14 cellular contexts compared by ENCODE assay signal in genomic region chr2:42755161-42755900, GRCh38. TPM values are rescaled to one million over a fixed set of nuclear protein-coding genes. Genes with fewer than 3 reads are reported as not detected.
DNase-seq lines count a peak whose midpoint lies in the region; FAIRE-seq and TF ChIP-seq lines count a peak whose summit lies in the region.
"Had no signal": no experiment of that assay in that cellular context is flagged by ENCODE, and none has a peak within 500 bp of the region (broad histone marks: within the 10 kb centered on the region; RNA-seq: fewer than 3 reads in every experiment).

No MANE protein-coding gene starts in this region.

- FAIRE-seq in GM12891 (lab: Jason Lieb, UNC) (no peak), small intestine (lab: Jason Lieb, UNC) (no peak)
- FAIRE-seq: K562, RCC 7860 had no signal

- WGBS in small intestine, 3 donors = 80 to 83% (median 80%) methylated on average over 15 of the region's 15 CpGs

- H3K27me3 ChIP-seq in NT2/D1 (ENCODE audit: insufficient read depth, insufficient read length) (no peaks in the 10 kb centered on the region), small intestine (ENCODE audit: control insufficient read depth in 2 of 2, insufficient read depth in 2 of 2, low read length in 2 of 2) (no peaks in the 10 kb centered on the region)

- peak overlapping the region; percentile 50 for H3K9ac ChIP-seq in NT2/D1 (ENCODE audit: insufficient read length, low read depth)

- H3K36me3 Mint-ChIP-seq in mesothelial cell of epicardium = peaks cover 12% of the 10 kb centered on the region

- no peaks in the 10 kb centered on the region for H3K27me3 Mint-ChIP-seq in mesothelial cell of epicardium (ENCODE audit: low read depth)

- H3K4me3 Mint-ChIP-seq in mesothelial cell of epicardium = no peak overlapping the region

- TF ChIP-seq CTCF in foreskin fibroblast (IDR thresholded peaks at IDR 0.05; ENCODE audit: low read depth, low read length) (no peak), mesothelial cell of epicardium (IDR thresholded peaks at IDR 0.05; ENCODE audit: unreplicated experiment) (no peak)

- H3K4me1 ChIP-seq in NT2/D1 (ENCODE audit: insufficient read depth, insufficient read length) (peaks cover 11% of the 10 kb centered on the region), small intestine (ENCODE audit: control insufficient read depth in 2 of 2, insufficient read depth in 1 of 2, low read depth in 1 of 2, low read length in 1 of 2) (no peaks in the 10 kb centered on the region)

- no peak overlapping the region for H3K27ac Mint-ChIP-seq in mesothelial cell of epicardium

- DNase-seq in GM12891 (ENCODE audit: insufficient read length, low spot score) = no peak
- DNase-seq in NT2/D1 (ENCODE audit: low read depth, low spot score) = no peak
- DNase-seq in foreskin fibroblast = peak; percentile 63 to 83
- peak; percentile 20 for DNase-seq in small intestine
- no peak for DNase-seq in dermis blood vessel endothelial cell
- no peak for DNase-seq in HPDE6-E6E7 (ENCODE audit: extremely low spot score)
- DNase-seq in mesothelial cell of epicardium (ENCODE audit: low spot score in 2 of 2, unreplicated experiment in 2 of 2) = no peak
- no peak for DNase-seq in HCEC 1CT
- DNase-seq: foreskin melanocyte, GOT3, NCI-H2081 had no signal

- no peaks in the 10 kb centered on the region for H3K36me3 ChIP-seq in NT2/D1 (ENCODE audit: insufficient read depth, insufficient read length, low read length)
- peaks cover 0 to 2% of the 10 kb centered on the region in 2 donors for H3K36me3 ChIP-seq in small intestine (ENCODE audit: control insufficient read depth in 2 of 2, insufficient read depth in 2 of 2, low read length in 2 of 2)

- no peak for TF ChIP-seq POLR2A in GM12891 (IDR thresholded peaks at IDR 0.05; ENCODE audit: low read depth, low read length)

- H3K9me3 ChIP-seq in NT2/D1 (ENCODE audit: insufficient read depth, low read length) (no peaks in the 10 kb centered on the region), small intestine (ENCODE audit: control insufficient read depth, low read depth) (no peaks in the 10 kb centered on the region)

- peaks cover under 1% of the 10 kb centered on the region for H3K9me3 Mint-ChIP-seq in mesothelial cell of epicardium
- H3K9me3 Mint-ChIP-seq: activated T-helper 2 cell treated with anti-CD3 and anti-CD28 coated beads, Interferon-gamma antibody, Interleukin-2, Interleukin-4, amounts not matched to agents 10 μg/mL and 5 μg/mL and 100 μg/mL, durations not matched to agents 14 hours and 24 hours and 36 hours had no signal

- H3K4me1 Mint-ChIP-seq in mesothelial cell of epicardium = peaks cover 8% of the 10 kb centered on the region

- no peak overlapping the region for H3K27ac ChIP-seq in small intestine (ENCODE audit: low read depth in 1 of 2, low read length in 1 of 2)

- H3K4me3 ChIP-seq in NT2/D1 (ENCODE audit: insufficient read length, low read depth) (no peak overlapping the region), foreskin fibroblast (ENCODE audit: low read depth in 1 of 2, low read length in 2 of 2) (no peak overlapping the region), small intestine (ENCODE audit: low read depth in 1 of 2, low read length in 2 of 2) (no peak overlapping the region)
- H3K4me3 ChIP-seq: K562 had no signal

TF ChIP-seq in GM12891, 5 proteins besides CTCF, POLR2A, EP300 and RAD21:
- TF ChIP-seq SPI1 (IDR thresholded peaks at IDR 0.05; ENCODE audit: low read depth, low read length) (peak; percentile 36; the same call in 1 of the 2 replicates), TAF1 (IDR thresholded peaks at IDR 0.05; ENCODE audit: low read depth, low read length) (no peak), POLR2AphosphoS5 (IDR thresholded peaks at IDR 0.05; ENCODE audit: low read depth, low read length) (no peak), POU2F2 (IDR thresholded peaks at IDR 0.05; ENCODE audit: low read depth, low read length) (no peak), PAX5 (IDR thresholded peaks at IDR 0.05; ENCODE audit: insufficient read depth, low read length, severe bottlenecking) (no peak)

RNA-seq across cellular contexts. Expression of gene OXER1, which starts 8.6 kb away (rescaled TPM):
- 2.6 TPM for polyA plus RNA-seq in GM12891 (2012; ENCODE audit: low read depth, missing spikeins)
- polyA plus RNA-seq in small intestine = 10 to 100 TPM in 2 of 3 donors, 1 to 10 TPM in 1; 6.4 to 40.3 (median 10.8) TPM
- total RNA-seq in dermis blood vessel endothelial cell (not detected in 2 replicates), mesothelial cell of epicardium (6.9 to 7.5 TPM (median 7.2 TPM) in 3 replicates)
- total RNA-seq: K562 had no signal
- polyA plus RNA-seq: K562 had no signal

RNA-seq across cellular contexts. Expression of gene HAAO, which starts 37.1 kb away (rescaled TPM):
- 17.0 TPM for polyA plus RNA-seq in GM12891 (2012; ENCODE audit: low read depth, missing spikeins)
- 100 to 1,000 TPM in 1 of 3 donors, 10 to 100 TPM in 2; 23.8 to 147 (median 27.6) TPM for polyA plus RNA-seq in small intestine
- not detected in 2 replicates for total RNA-seq in dermis blood vessel endothelial cell
- total RNA-seq in mesothelial cell of epicardium = 23.3 to 25.7 TPM (median 25.0 TPM) in 3 replicates
- total RNA-seq: K562 had no signal
- polyA plus RNA-seq: K562 had no signal

Comparison
In these comparisons a context has a peak if more than half of its experiments do, and no peak if none do; other contexts are left out.
1. DNase-seq: peak in foreskin fibroblast (2 of 2) and small intestine (single experiment); none in GM12891 (single experiment), NT2/D1 (single experiment), dermis blood vessel endothelial cell (single experiment), HPDE6-E6E7 (single experiment), mesothelial cell of epicardium (0 of 2) and HCEC 1CT (single experiment).
2. RNA of gene HAAO, which starts 37.1 kb away (total RNA-seq): 23.3 to 25.7 TPM in mesothelial cell of epicardium; not detected in dermis blood vessel endothelial cell; every median in the first group is over 10 times any median in the second.